26 cellular contexts compared by ENCODE assay signal in the genomic region with DNA sequence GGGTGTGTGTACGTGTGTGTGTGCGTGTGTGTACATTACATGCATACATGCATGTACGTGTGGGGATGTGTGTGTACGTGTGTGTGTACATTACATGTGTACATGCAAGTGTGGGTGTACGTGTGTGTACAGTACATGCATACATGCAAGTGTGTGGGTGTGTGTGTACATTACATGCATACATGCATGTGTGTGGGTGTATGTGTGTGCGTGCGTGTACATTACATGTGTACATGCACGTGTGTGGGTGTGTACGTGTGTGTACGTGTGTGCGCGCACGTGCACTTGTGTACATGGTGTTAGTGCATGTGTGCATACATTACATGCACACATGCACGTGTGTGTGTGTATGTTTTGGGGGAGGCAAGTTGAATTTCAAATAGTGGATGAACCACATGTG.
"Had no signal": no experiment of that assay in that cellular context is flagged by ENCODE, and none has a peak within 500 bp of the region (broad histone marks: within the 10 kb centered on the region; RNA-seq: fewer than 3 reads in every experiment).

No MANE protein-coding gene starts in this region.

- DNase-seq: cortex of kidney; dorsolateral prefrontal cortex; effector CD4-positive, alpha-beta T cell; hypothalamus; immature natural killer cell; islet precursor cell; mesenchymal stem cell; mucosa of descending colon; naive B cell; occipital lobe; ovary; psoas muscle; right cardiac atrium; stimulated activated CD4-positive, alpha-beta T cell treated with anti-CD3 and anti-CD28 coated beads, Interleukin-15, amount 100 ng/mL, for 24 hours; stimulated activated CD4-positive, alpha-beta T cell treated with anti-CD3 and anti-CD28 coated beads, Interleukin-2, amount 100 ng/mL, for 48 hours; stimulated activated naive B cell treated with anti-CD40 and anti-IgM and Interleukin-4, amounts not matched to agents 10 μg/mL and 1 μg/mL and 100 μg/mL, for 72 hours; upper lobe of left lung; uterus had no signal

- H3K27ac ChIP-seq: ovary, psoas muscle, skin epidermis, thoracic aorta, tibial nerve, upper lobe of left lung, uterus had no signal

- H3K27ac Mint-ChIP-seq: immature natural killer cell; mesothelial cell of epicardium; naive B cell; nephron; stimulated activated naive B cell treated with anti-CD40 and anti-IgM and Interleukin-4, amounts not matched to agents 10 μg/mL and 1 μg/mL and 100 μg/mL, for 72 hours; stimulated activated naive CD8-positive, alpha-beta T cell treated with anti-CD3 and anti-CD28 coated beads, Interleukin-15, Interleukin-2, amounts not matched to agents 100 ng/mL and 50 ng/mL, for 24 hours had no signal

- H3K9me3 Mint-ChIP-seq: mesothelial cell of epicardium, nephron had no signal

- H3K4me3 ChIP-seq: dorsolateral prefrontal cortex, mucosa of descending colon, ovary, psoas muscle, skin epidermis, thoracic aorta, tibial nerve, upper lobe of left lung, uterus had no signal

- H3K27me3 Mint-ChIP-seq: stimulated activated naive CD8-positive, alpha-beta T cell treated with anti-CD3 and anti-CD28 coated beads, Interleukin-15, Interleukin-2, amounts not matched to agents 100 ng/mL and 50 ng/mL, for 24 hours had no signal

- H3K4me3 Mint-ChIP-seq: immature natural killer cell; mesothelial cell of epicardium; naive B cell; stimulated activated naive B cell treated with anti-CD40 and anti-IgM and Interleukin-4, amounts not matched to agents 10 μg/mL and 1 μg/mL and 100 μg/mL, for 72 hours; stimulated activated naive CD8-positive, alpha-beta T cell treated with anti-CD3 and anti-CD28 coated beads, Interleukin-15, Interleukin-2, amounts not matched to agents 100 ng/mL and 50 ng/mL, for 24 hours had no signal

- H3K4me1 Mint-ChIP-seq: immature natural killer cell; mesothelial cell of epicardium; nephron; stimulated activated naive B cell treated with anti-CD40 and anti-IgM and Interleukin-4, amounts not matched to agents 10 μg/mL and 1 μg/mL and 100 μg/mL, for 72 hours had no signal

- H3K36me3 ChIP-seq: ovary, thoracic aorta, tibial nerve, upper lobe of left lung, uterus had no signal

- FAIRE-seq: frontal cortex had no signal

- ATAC-seq: left lobe of liver; mucosa of descending colon; psoas muscle; right cardiac atrium; stimulated activated naive B cell treated with anti-CD40 and anti-IgM and Interleukin-4, amounts not matched to agents 10 μg/mL and 1 μg/mL and 100 μg/mL, for 72 hours had no signal

- H3K4me1 ChIP-seq: psoas muscle, tibial nerve, upper lobe of left lung, uterus had no signal

- H3K27me3 ChIP-seq: ovary, tibial nerve, upper lobe of left lung, uterus had no signal

- H3K36me3 Mint-ChIP-seq: immature natural killer cell; mesothelial cell of epicardium; naive B cell; stimulated activated naive B cell treated with anti-CD40 and anti-IgM and Interleukin-4, amounts not matched to agents 10 μg/mL and 1 μg/mL and 100 μg/mL, for 72 hours had no signal

- H3K9me3 ChIP-seq: mucosa of descending colon, ovary, psoas muscle, thoracic aorta, tibial nerve, upper lobe of left lung, uterus had no signal
